In the genomic region with DNA sequence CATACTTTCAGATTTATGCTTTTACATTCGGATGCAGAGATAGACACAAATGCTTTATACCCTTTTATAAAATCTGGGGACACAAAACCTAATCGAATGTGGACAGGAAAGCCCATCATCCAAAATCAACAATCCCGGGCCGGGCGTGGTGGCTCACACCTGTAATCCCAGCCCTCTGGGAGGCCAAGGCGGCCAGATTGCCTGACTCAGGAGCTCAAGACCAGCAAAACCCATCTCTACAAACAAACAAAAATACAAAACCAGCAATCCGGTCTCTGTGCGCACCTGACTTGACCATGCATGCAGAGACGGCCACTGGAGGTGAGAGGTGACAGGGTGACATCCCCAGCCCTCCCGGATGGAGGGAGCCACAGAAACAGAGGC, we compare ENCODE assay signal across 15 cellular contexts. TPM values are rescaled to one million over a fixed set of nuclear protein-coding genes. Genes with fewer than 3 reads are reported as not detected.
"Had no signal": no experiment of that assay in that cellular context is flagged by ENCODE, and none has a peak within 500 bp of the region (broad histone marks: within the 10 kb centered on the region; RNA-seq: fewer than 3 reads in every experiment).

No MANE protein-coding gene starts in this region.

- H3K9me3 ChIP-seq: adrenal gland, esophagus squamous epithelium, lower lobe of right lung, psoas muscle, tibial nerve had no signal

- H3K9me3 Mint-ChIP-seq: activated CD4-positive, alpha-beta T cell treated with anti-CD3 and anti-CD28 coated beads, Interleukin-2, amount 10 ng/mL, durations not matched to agents 7 days and 5 days; activated naive CD4-positive, alpha-beta T cell treated with anti-CD3 and anti-CD28 coated beads, Interleukin-2, amount 10 ng/mL, durations not matched to agents 7 days and 5 days; activated T-helper 2 cell treated with anti-CD3 and anti-CD28 coated beads, Interferon-gamma antibody, Interleukin-2, Interleukin-4, amounts not matched to agents 10 μg/mL and 5 μg/mL and 100 μg/mL, durations not matched to agents 14 hours and 24 hours and 36 hours; naive thymus-derived CD8-positive, alpha-beta T cell had no signal

- H3K27me3 Mint-ChIP-seq: activated CD4-positive, alpha-beta T cell treated with anti-CD3 and anti-CD28 coated beads, Interleukin-2, amount 10 ng/mL, durations not matched to agents 7 days and 5 days; activated naive CD4-positive, alpha-beta T cell treated with anti-CD3 and anti-CD28 coated beads, Interleukin-2, amount 10 ng/mL, durations not matched to agents 7 days and 5 days had no signal

- H3K27ac ChIP-seq: adrenal gland, esophagus squamous epithelium, lower lobe of right lung, psoas muscle had no signal

- H3K4me3 Mint-ChIP-seq: activated CD4-positive, alpha-beta T cell treated with anti-CD3 and anti-CD28 coated beads, Interleukin-2, amount 10 ng/mL, durations not matched to agents 7 days and 5 days; activated naive CD4-positive, alpha-beta T cell treated with anti-CD3 and anti-CD28 coated beads, Interleukin-2, amount 10 ng/mL, durations not matched to agents 7 days and 5 days; naive thymus-derived CD8-positive, alpha-beta T cell had no signal

- H3K27ac Mint-ChIP-seq: activated CD4-positive, alpha-beta T cell treated with anti-CD3 and anti-CD28 coated beads, Interleukin-2, amount 10 ng/mL, durations not matched to agents 7 days and 5 days; activated naive CD4-positive, alpha-beta T cell treated with anti-CD3 and anti-CD28 coated beads, Interleukin-2, amount 10 ng/mL, durations not matched to agents 7 days and 5 days; activated T-helper 2 cell treated with anti-CD3 and anti-CD28 coated beads, Interferon-gamma antibody, Interleukin-2, Interleukin-4, amounts not matched to agents 10 μg/mL and 5 μg/mL and 100 μg/mL, durations not matched to agents 14 hours and 24 hours and 36 hours; naive thymus-derived CD8-positive, alpha-beta T cell had no signal

- ATAC-seq: naive thymus-derived CD8-positive, alpha-beta T cell had no signal

- H3K36me3 Mint-ChIP-seq: activated naive CD4-positive, alpha-beta T cell treated with anti-CD3 and anti-CD28 coated beads, Interleukin-2, amount 10 ng/mL, durations not matched to agents 7 days and 5 days; naive thymus-derived CD8-positive, alpha-beta T cell had no signal

- H3K4me3 ChIP-seq: adrenal gland, esophagus squamous epithelium, lower lobe of right lung, psoas muscle, tibial nerve had no signal

- H3K4me1 ChIP-seq: adrenal gland, esophagus squamous epithelium had no signal

- DNase-seq: activated CD4-positive, alpha-beta T cell treated with anti-CD3 and anti-CD28 coated beads, Interleukin-2, amount 10 ng/mL, durations not matched to agents 7 days and 5 days; activated CD4-positive, CD25-positive, alpha-beta regulatory T cell; activated naive CD4-positive, alpha-beta T cell treated with anti-CD3 and anti-CD28 coated beads, Interleukin-2, amount 10 ng/mL, durations not matched to agents 7 days and 5 days; esophagus squamous epithelium; foreskin fibroblast; lower lobe of right lung; naive thymus-derived CD8-positive, alpha-beta T cell; stimulated activated CD4-positive, alpha-beta T cell treated with anti-CD3 and anti-CD28 coated beads, Interleukin-15, amount 100 ng/mL, for 24 hours; stimulated activated CD4-positive, alpha-beta T cell treated with anti-CD3 and anti-CD28 coated beads, Interleukin-4, amount 100 ng/mL, for 24 hours had no signal

- H3K4me1 Mint-ChIP-seq: activated CD4-positive, alpha-beta T cell treated with anti-CD3 and anti-CD28 coated beads, Interleukin-2, amount 10 ng/mL, durations not matched to agents 7 days and 5 days; activated naive CD4-positive, alpha-beta T cell treated with anti-CD3 and anti-CD28 coated beads, Interleukin-2, amount 10 ng/mL, durations not matched to agents 7 days and 5 days; naive thymus-derived CD8-positive, alpha-beta T cell had no signal

- H3K36me3 ChIP-seq: adrenal gland, esophagus squamous epithelium, lower lobe of right lung, tibial nerve had no signal

RNA-seq across cellular contexts. Expression of gene COBL, which starts 13.5 kb away (rescaled TPM):
- total RNA-seq: activated CD4-positive, alpha-beta T cell treated with anti-CD3 and anti-CD28 coated beads, Interleukin-2, amount 10 ng/mL, durations not matched to agents 7 days and 5 days; activated CD8-positive, alpha-beta memory T cell treated with anti-CD3 and anti-CD28 coated beads for 36 hours; activated T-helper 2 cell treated with anti-CD3 and anti-CD28 coated beads, Interferon-gamma antibody, Interleukin-2, Interleukin-4, amounts not matched to agents 10 μg/mL and 5 μg/mL and 100 μg/mL, durations not matched to agents 14 hours and 24 hours and 36 hours; naive thymus-derived CD8-positive, alpha-beta T cell; T-helper 2 cell treated with Interferon-gamma antibody and Interleukin-4, amounts not matched to agents 100 ng/mL and 5 ng/mL, for 36 hours had no signal
- polyA plus RNA-seq: naive thymus-derived CD8-positive, alpha-beta T cell had no signal
